In genomic region chr1:150067184-150068182, GRCh38 we compare ENCODE assay signal across 1 cellular context.
A peak's percentile ranks its signal among the peaks of the same experiment; 100 is the strongest.
TF ChIP-seq lines count a peak whose summit lies in the region.

A gene with protein sequence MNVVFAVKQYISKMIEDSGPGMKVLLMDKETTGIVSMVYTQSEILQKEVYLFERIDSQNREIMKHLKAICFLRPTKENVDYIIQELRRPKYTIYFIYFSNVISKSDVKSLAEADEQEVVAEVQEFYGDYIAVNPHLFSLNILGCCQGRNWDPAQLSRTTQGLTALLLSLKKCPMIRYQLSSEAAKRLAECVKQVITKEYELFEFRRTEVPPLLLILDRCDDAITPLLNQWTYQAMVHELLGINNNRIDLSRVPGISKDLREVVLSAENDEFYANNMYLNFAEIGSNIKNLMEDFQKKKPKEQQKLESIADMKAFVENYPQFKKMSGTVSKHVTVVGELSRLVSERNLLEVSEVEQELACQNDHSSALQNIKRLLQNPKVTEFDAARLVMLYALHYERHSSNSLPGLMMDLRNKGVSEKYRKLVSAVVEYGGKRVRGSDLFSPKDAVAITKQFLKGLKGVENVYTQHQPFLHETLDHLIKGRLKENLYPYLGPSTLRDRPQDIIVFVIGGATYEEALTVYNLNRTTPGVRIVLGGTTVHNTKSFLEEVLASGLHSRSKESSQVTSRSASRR (plus strand): TSS chr1:150067776. CDS start chr1:150067858, 82 bp downstream.

TF ChIP-seq in GM12878, 131 proteins besides CTCF, POLR2A, EP300 and RAD21 (continued from another document and continues in another):
- TF ChIP-seq, protein P1, sequence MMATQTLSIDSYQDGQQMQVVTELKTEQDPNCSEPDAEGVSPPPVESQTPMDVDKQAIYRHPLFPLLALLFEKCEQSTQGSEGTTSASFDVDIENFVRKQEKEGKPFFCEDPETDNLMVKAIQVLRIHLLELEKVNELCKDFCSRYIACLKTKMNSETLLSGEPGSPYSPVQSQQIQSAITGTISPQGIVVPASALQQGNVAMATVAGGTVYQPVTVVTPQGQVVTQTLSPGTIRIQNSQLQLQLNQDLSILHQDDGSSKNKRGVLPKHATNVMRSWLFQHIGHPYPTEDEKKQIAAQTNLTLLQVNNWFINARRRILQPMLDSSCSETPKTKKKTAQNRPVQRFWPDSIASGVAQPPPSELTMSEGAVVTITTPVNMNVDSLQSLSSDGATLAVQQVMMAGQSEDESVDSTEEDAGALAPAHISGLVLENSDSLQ (IDR thresholded peaks at IDR 0.05), result peak; percentile 18; the same call in 1 of the 2 replicates
- peak; percentile 11; the same call in 1 of the 2 replicates for TF ChIP-seq NKRF (conservative IDR thresholded peaks at IDR 0.05)
- peak; percentile 21; a peak in 1 of 3 replicates for TF ChIP-seq EGR1 (IDR thresholded peaks at IDR 0.05; ENCODE audit: borderline replicate concordance in 1 of 2, low read depth in 2 of 2, low read length in 2 of 2)
- peak; percentile 59 to 67 for TF ChIP-seq IKZF2 (IDR thresholded peaks at IDR 0.05)
- TF ChIP-seq ZBTB11 (CRISPR knock-in tag; IDR thresholded peaks at IDR 0.05), result peak; percentile 88
- no peak for TF ChIP-seq SUZ12 (IDR thresholded peaks at IDR 0.05; ENCODE audit: unreplicated experiment)
- no peak for TF ChIP-seq POU2F2 (IDR thresholded peaks at IDR 0.05; ENCODE audit: borderline replicate concordance, low read depth, low read length)
- peak; percentile 43; the same call in 1 of the 2 replicates for TF ChIP-seq BACH1 (IDR thresholded peaks at IDR 0.05; ENCODE audit: borderline replicate concordance)
- TF ChIP-seq RUNX3 (IDR thresholded peaks at IDR 0.05; ENCODE audit: low read length), result peak; percentile 29
- TF ChIP-seq NR2F1 (conservative IDR thresholded peaks at IDR 0.05), result peak; percentile 42
- peak; percentile 74 for TF ChIP-seq PML (IDR thresholded peaks at IDR 0.05; ENCODE audit: low read length)
- no peak for TF ChIP-seq RCOR1 (conservative IDR thresholded peaks at IDR 0.05; ENCODE audit: low read depth, low read length)
- TF ChIP-seq GABPA (IDR thresholded peaks at IDR 0.05; ENCODE audit: low read depth), result peak; percentile 99
- TF ChIP-seq, protein P2, sequence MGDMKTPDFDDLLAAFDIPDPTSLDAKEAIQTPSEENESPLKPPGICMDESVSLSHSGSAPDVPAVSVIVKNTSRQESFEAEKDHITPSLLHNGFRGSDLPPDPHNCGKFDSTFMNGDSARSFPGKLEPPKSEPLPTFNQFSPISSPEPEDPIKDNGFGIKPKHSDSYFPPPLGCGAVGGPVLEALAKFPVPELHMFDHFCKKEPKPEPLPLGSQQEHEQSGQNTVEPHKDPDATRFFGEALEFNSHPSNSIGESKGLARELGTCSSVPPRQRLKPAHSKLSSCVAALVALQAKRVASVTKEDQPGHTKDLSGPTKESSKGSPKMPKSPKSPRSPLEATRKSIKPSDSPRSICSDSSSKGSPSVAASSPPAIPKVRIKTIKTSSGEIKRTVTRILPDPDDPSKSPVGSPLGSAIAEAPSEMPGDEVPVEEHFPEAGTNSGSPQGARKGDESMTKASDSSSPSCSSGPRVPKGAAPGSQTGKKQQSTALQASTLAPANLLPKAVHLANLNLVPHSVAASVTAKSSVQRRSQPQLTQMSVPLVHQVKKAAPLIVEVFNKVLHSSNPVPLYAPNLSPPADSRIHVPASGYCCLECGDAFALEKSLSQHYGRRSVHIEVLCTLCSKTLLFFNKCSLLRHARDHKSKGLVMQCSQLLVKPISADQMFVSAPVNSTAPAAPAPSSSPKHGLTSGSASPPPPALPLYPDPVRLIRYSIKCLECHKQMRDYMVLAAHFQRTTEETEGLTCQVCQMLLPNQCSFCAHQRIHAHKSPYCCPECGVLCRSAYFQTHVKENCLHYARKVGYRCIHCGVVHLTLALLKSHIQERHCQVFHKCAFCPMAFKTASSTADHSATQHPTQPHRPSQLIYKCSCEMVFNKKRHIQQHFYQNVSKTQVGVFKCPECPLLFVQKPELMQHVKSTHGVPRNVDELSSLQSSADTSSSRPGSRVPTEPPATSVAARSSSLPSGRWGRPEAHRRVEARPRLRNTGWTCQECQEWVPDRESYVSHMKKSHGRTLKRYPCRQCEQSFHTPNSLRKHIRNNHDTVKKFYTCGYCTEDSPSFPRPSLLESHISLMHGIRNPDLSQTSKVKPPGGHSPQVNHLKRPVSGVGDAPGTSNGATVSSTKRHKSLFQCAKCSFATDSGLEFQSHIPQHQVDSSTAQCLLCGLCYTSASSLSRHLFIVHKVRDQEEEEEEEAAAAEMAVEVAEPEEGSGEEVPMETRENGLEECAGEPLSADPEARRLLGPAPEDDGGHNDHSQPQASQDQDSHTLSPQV (IDR thresholded peaks at IDR 0.05), result no peak
- TF ChIP-seq SPI1 (IDR thresholded peaks at IDR 0.05; ENCODE audit: borderline replicate concordance, insufficient read depth, low read depth, low read length), result peak; percentile 16; the same call in 1 of the 2 replicates
- TF ChIP-seq ZBTB33 (IDR thresholded peaks at IDR 0.05), result no peak
- no peak; the same call in 1 of the 2 replicates for TF ChIP-seq CHD2 (IDR thresholded peaks at IDR 0.05; ENCODE audit: borderline replicate concordance, low read depth, low read length)
- TF ChIP-seq SRF (IDR thresholded peaks at IDR 0.05; ENCODE audit: low read depth in 2 of 2, low read length in 2 of 2), result peak in 1 of 2 experiments; percentile 84; a peak in 2 of 4 replicates
- peak; percentile 61; the same call in 1 of the 2 replicates for TF ChIP-seq GATAD2B (conservative IDR thresholded peaks at IDR 0.05; ENCODE audit: low read depth)
- TF ChIP-seq NFXL1 (IDR thresholded peaks at IDR 0.05; ENCODE audit: borderline replicate concordance), result no peak
- no peak for TF ChIP-seq STAT3 (IDR thresholded peaks at IDR 0.05; ENCODE audit: low read depth, low read length)
- peak; percentile 19; the same call in 1 of the 2 replicates for TF ChIP-seq HDGF (IDR thresholded peaks at IDR 0.05)
- TF ChIP-seq E2F8 (IDR thresholded peaks at IDR 0.05; ENCODE audit: low read depth, partially characterized antibody), result peak; percentile 85
- TF ChIP-seq, protein P3, sequence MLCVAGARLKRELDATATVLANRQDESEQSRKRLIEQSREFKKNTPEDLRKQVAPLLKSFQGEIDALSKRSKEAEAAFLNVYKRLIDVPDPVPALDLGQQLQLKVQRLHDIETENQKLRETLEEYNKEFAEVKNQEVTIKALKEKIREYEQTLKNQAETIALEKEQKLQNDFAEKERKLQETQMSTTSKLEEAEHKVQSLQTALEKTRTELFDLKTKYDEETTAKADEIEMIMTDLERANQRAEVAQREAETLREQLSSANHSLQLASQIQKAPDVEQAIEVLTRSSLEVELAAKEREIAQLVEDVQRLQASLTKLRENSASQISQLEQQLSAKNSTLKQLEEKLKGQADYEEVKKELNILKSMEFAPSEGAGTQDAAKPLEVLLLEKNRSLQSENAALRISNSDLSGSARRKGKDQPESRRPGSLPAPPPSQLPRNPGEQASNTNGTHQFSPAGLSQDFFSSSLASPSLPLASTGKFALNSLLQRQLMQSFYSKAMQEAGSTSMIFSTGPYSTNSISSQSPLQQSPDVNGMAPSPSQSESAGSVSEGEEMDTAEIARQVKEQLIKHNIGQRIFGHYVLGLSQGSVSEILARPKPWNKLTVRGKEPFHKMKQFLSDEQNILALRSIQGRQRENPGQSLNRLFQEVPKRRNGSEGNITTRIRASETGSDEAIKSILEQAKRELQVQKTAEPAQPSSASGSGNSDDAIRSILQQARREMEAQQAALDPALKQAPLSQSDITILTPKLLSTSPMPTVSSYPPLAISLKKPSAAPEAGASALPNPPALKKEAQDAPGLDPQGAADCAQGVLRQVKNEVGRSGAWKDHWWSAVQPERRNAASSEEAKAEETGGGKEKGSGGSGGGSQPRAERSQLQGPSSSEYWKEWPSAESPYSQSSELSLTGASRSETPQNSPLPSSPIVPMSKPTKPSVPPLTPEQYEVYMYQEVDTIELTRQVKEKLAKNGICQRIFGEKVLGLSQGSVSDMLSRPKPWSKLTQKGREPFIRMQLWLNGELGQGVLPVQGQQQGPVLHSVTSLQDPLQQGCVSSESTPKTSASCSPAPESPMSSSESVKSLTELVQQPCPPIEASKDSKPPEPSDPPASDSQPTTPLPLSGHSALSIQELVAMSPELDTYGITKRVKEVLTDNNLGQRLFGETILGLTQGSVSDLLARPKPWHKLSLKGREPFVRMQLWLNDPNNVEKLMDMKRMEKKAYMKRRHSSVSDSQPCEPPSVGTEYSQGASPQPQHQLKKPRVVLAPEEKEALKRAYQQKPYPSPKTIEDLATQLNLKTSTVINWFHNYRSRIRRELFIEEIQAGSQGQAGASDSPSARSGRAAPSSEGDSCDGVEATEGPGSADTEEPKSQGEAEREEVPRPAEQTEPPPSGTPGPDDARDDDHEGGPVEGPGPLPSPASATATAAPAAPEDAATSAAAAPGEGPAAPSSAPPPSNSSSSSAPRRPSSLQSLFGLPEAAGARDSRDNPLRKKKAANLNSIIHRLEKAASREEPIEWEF (IDR thresholded peaks at IDR 0.05; ENCODE audit: insufficient replicate concordance, low read depth, low read length), result peak; percentile 46
- peak; percentile 40; the same call in 1 of the 2 replicates for TF ChIP-seq SMARCA5 (IDR thresholded peaks at IDR 0.05)
- TF ChIP-seq, protein P4, sequence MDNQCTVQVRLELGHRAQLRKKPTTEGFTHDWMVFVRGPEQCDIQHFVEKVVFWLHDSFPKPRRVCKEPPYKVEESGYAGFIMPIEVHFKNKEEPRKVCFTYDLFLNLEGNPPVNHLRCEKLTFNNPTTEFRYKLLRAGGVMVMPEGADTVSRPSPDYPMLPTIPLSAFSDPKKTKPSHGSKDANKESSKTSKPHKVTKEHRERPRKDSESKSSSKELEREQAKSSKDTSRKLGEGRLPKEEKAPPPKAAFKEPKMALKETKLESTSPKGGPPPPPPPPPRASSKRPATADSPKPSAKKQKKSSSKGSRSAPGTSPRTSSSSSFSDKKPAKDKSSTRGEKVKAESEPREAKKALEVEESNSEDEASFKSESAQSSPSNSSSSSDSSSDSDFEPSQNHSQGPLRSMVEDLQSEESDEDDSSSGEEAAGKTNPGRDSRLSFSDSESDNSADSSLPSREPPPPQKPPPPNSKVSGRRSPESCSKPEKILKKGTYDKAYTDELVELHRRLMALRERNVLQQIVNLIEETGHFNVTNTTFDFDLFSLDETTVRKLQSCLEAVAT (IDR thresholded peaks at IDR 0.05), result peak; percentile 76; the same call in 1 of the 2 replicates
- TF ChIP-seq JUND (IDR thresholded peaks at IDR 0.05; ENCODE audit: low read depth, low read length), result peak; percentile 84
